ENCODE assay signal across 8 cellular contexts in the genomic region with DNA sequence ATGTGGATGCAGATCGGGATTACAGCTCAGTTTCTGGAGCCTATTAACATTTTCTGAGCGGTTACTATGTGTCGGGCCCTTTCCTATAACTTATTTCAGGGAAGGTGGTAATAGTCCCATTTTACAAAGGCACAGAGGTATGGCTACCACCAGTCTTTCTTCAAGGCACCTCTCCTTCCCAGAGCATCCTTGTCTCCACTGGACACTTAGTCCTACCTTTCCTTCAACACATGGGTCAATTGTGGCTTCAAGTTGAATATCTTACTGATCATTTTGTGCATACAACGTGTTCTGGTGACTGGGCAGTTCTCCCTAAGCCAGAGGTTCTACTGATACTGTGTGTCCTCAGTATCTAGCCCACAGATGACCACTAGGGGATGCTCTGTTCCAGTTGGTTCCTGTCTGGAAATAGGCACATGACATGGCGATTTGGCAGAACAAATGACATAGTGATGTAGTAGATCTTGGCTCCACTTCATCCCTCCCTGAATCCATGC.
A peak's percentile ranks its signal among the peaks of the same experiment; 100 is the strongest.
DNase-seq lines count a peak whose midpoint lies in the region; ATAC-seq and TF ChIP-seq lines count a peak whose summit lies in the region.

No MANE protein-coding gene starts in this region.

- H2AFZ ChIP-seq in fibroblast of lung (ENCODE audit: low read length): no peak overlapping the region
- H2AFZ ChIP-seq in neuronal stem cell (ENCODE audit: low read length): no peak overlapping the region

- no peak overlapping the region for H3K4ac ChIP-seq in neuronal stem cell (ENCODE audit: low read length)

- no peak overlapping the region for H2BK15ac ChIP-seq in neuronal stem cell (ENCODE audit: low read length)

- DNase-seq in AG10803 (ENCODE audit: low read depth) (peak; percentile 40), NOMO-1 treated with DMSO at 0.1 percent for 48 hours (lab: John Stamatoyannopoulos, UW; ENCODE audit: unreplicated experiment) (peak; percentile 69), fibroblast of lung (ENCODE audit: low read depth in 2 of 2) (peak; percentile 72 to 86), neuronal stem cell (ENCODE audit: low spot score) (peak; percentile 51)
- peak; percentile 56 for DNase-seq in activated CD8-positive, alpha-beta memory T cell treated with anti-CD3 and anti-CD28 coated beads, Interleukin-2, amount 50 U/mL, for 48 hours

- no peak overlapping the region for H2AK5ac ChIP-seq in neuronal stem cell (ENCODE audit: low read depth, low read length)

- H4K20me1 ChIP-seq in fibroblast of lung (ENCODE audit: control insufficient read depth, extremely low read depth, insufficient read depth, low read length): no peaks in the 10 kb centered on the region

- no peak overlapping the region for H2BK5ac ChIP-seq in neuronal stem cell (ENCODE audit: low read length)

- no peaks in the 10 kb centered on the region for H3K4me1 ChIP-seq in fibroblast of lung (ENCODE audit: control insufficient read depth, extremely low read depth, insufficient read depth, low read length)
- no peaks in the 10 kb centered on the region for H3K4me1 ChIP-seq in neuronal stem cell (ENCODE audit: control insufficient read depth in 2 of 2, insufficient read depth in 1 of 2, low read depth in 1 of 2, low read length in 2 of 2)

- H4K8ac ChIP-seq in neuronal stem cell (ENCODE audit: low read depth, low read length): no peak overlapping the region

- H3K27me3 ChIP-seq in fibroblast of lung (ENCODE audit: control insufficient read depth, insufficient read depth, low read length): peaks cover 2% of the 10 kb centered on the region
- no peaks in the 10 kb centered on the region for H3K27me3 ChIP-seq in neuronal stem cell (ENCODE audit: control insufficient read depth in 3 of 3, insufficient read depth in 3 of 3, low read depth in 1 of 3, low read length in 3 of 3)

- no peak overlapping the region for H3K14ac ChIP-seq in neuronal stem cell (ENCODE audit: low read length)

- H3K9me3 ChIP-seq in fibroblast of lung (ENCODE audit: control insufficient read depth, insufficient read depth, low read depth, low read length) (no peaks in the 10 kb centered on the region), neuronal stem cell (replicated peaks in 1 of 2; ENCODE audit: control insufficient read depth in 2 of 2, insufficient read depth in 1 of 2, low read depth in 1 of 2, low read length in 2 of 2) (no peaks in the 10 kb centered on the region)

- peak; percentile 66 for TF ChIP-seq CTCF in AG10803 (conservative IDR thresholded peaks at IDR 0.05; ENCODE audit: low read length)
- TF ChIP-seq CTCF in fibroblast of lung (conservative IDR thresholded peaks at IDR 0.05 in 1 of 2, IDR thresholded peaks at IDR 0.05 in 1 of 2; ENCODE audit: low read depth in 1 of 2, low read length in 2 of 2): peak; percentile 83 to 98

- ATAC-seq in GM18907 (IDR thresholded peaks at IDR 0.05; ENCODE audit: unreplicated experiment): peak; percentile 80
- ATAC-seq in HG03442 (IDR thresholded peaks at IDR 0.05; ENCODE audit: unreplicated experiment): peak; percentile 73
- ATAC-seq in GM19324 (IDR thresholded peaks at IDR 0.05; ENCODE audit: low FRiP score, unreplicated experiment): no peak

- no peak overlapping the region for H3K18ac ChIP-seq in neuronal stem cell (ENCODE audit: low read length)

- H3K23ac ChIP-seq in neuronal stem cell (ENCODE audit: low read depth, low read length, poor library complexity): no peak overlapping the region

- H3K79me1 ChIP-seq in neuronal stem cell (ENCODE audit: low read depth, low read length): no peaks in the 10 kb centered on the region

- H3K4me2 ChIP-seq in fibroblast of lung (ENCODE audit: extremely low read depth, insufficient read depth, low read length) (no peak overlapping the region), neuronal stem cell (ENCODE audit: insufficient read depth, low read length, poor library complexity, severe bottlenecking) (no peak overlapping the region)

- no peaks in the 10 kb centered on the region for H3K79me2 ChIP-seq in fibroblast of lung (ENCODE audit: control insufficient read depth, insufficient read depth, low read length)

- H3K9ac ChIP-seq in fibroblast of lung (ENCODE audit: insufficient read depth, low read length) (no peak overlapping the region), neuronal stem cell (ENCODE audit: low read depth, low read length, poor library complexity) (no peak overlapping the region)

- H2BK12ac ChIP-seq in neuronal stem cell (ENCODE audit: low read length): no peak overlapping the region

- no peak overlapping the region for H2BK120ac ChIP-seq in neuronal stem cell (ENCODE audit: low read depth, low read length)

- H3K36me3 ChIP-seq in fibroblast of lung (ENCODE audit: control insufficient read depth, insufficient read depth, low read length) (no peaks in the 10 kb centered on the region), neuronal stem cell (replicated peaks in 1 of 2; ENCODE audit: control insufficient read depth in 2 of 2, insufficient read depth in 2 of 2, low read length in 2 of 2) (no peaks in the 10 kb centered on the region)

- WGBS in neuronal stem cell (ENCODE audit: extremely low coverage in 2 of 2, insufficient read length in 2 of 2, insufficient replicate concordance in 1 of 2), 2 donors: no CpG with 5 or more reads among the region's 5 CpGs

- H3K4me3 ChIP-seq in AG10803 (ENCODE audit: low read length) (no peak overlapping the region), fibroblast of lung (replicated peaks in 1 of 4; ENCODE audit: control extremely low read depth in 1 of 4, insufficient read depth in 1 of 4, low read depth in 3 of 4, low read length in 4 of 4) (no peak overlapping the region), neuronal stem cell (ENCODE audit: low read length in 2 of 2) (no peak overlapping the region)

- H3K27ac ChIP-seq in fibroblast of lung (ENCODE audit: insufficient read depth, low read length) (no peak overlapping the region), neuronal stem cell (replicated peaks; ENCODE audit: low read length) (no peak overlapping the region)

- H4K91ac ChIP-seq in neuronal stem cell (ENCODE audit: low read depth, low read length, poor library complexity): no peak overlapping the region
